Comparison of ENCODE assay signal across 8 cellular contexts in genomic region chr12:63420206-63420644, GRCh38.
A peak's percentile ranks its signal among the peaks of the same experiment; 100 is the strongest.
DNase-seq lines count a peak whose midpoint lies in the region; ATAC-seq, FAIRE-seq and TF ChIP-seq lines count a peak whose summit lies in the region.

No MANE protein-coding gene starts in this region.

- no peak overlapping the region for H3K4ac ChIP-seq in trophoblast cell (ENCODE audit: low read depth, low read length)

- H4K91ac ChIP-seq in trophoblast cell (ENCODE audit: low read depth, low read length): no peak overlapping the region

- H3K14ac ChIP-seq in trophoblast cell (ENCODE audit: low read length): no peak overlapping the region

- H3K4me1 ChIP-seq in endothelial cell of umbilical vein (ENCODE audit: control insufficient read depth, extremely low read depth, insufficient read depth, low read length) (no peaks in the 10 kb centered on the region), trophoblast cell (ENCODE audit: control insufficient read depth in 1 of 2, insufficient read depth in 2 of 2, low read length in 2 of 2) (no peaks in the 10 kb centered on the region)

- no peaks in the 10 kb centered on the region for H3K9me1 ChIP-seq in endothelial cell of umbilical vein (replicated peaks; ENCODE audit: control insufficient read depth, extremely low read depth, insufficient read depth, low read length)

- H3K27me3 ChIP-seq in BJ (ENCODE audit: control insufficient read depth, insufficient read depth, low read length) (no peaks in the 10 kb centered on the region; the same call in 1 of the 2 replicates), endothelial cell of umbilical vein (ENCODE audit: control insufficient read depth in 2 of 2, insufficient read depth in 2 of 2, low read length in 2 of 2) (peaks cover 0 to 12% of the 10 kb centered on the region in 2 experiments), trophoblast cell (ENCODE audit: insufficient read depth, low read length) (no peaks in the 10 kb centered on the region)

- ATAC-seq in GM18502 (IDR thresholded peaks at IDR 0.05; ENCODE audit: poor library complexity, unreplicated experiment) (peak; percentile 94), HG02763 (IDR thresholded peaks at IDR 0.05; ENCODE audit: unreplicated experiment) (peak; percentile 91)

- no peak overlapping the region for H4K8ac ChIP-seq in trophoblast cell (ENCODE audit: low read depth, low read length)

- H2BK12ac ChIP-seq in trophoblast cell (ENCODE audit: low read length): no peak overlapping the region

- FAIRE-seq in endothelial cell of umbilical vein (lab: Jason Lieb, UNC): peak; percentile 87

- in situ Hi-C loops in SK-MEL-5 (cut with HindIII; ENCODE audit: low pct_unique_long_range_greater_than_20kb, low sequenced_read_pairs): loop anchor here (25.0 kb wide), 1 partner anchor 392 kb away; no protein-coding TSS in a partner anchor

- no peaks in the 10 kb centered on the region for H3K79me2 ChIP-seq in endothelial cell of umbilical vein (ENCODE audit: control insufficient read depth, insufficient read depth, low read length)
- no peaks in the 10 kb centered on the region for H3K79me2 ChIP-seq in trophoblast cell (ENCODE audit: control insufficient read depth, insufficient read depth, low read length, poor library complexity)

- no peak overlapping the region for H3K18ac ChIP-seq in trophoblast cell (ENCODE audit: low read length)

- H3K36me3 ChIP-seq in BJ (ENCODE audit: control insufficient read depth, insufficient read depth, low read length): no peaks in the 10 kb centered on the region
- H3K36me3 ChIP-seq in endothelial cell of umbilical vein (ENCODE audit: control insufficient read depth in 2 of 2, extremely low read depth in 1 of 2, insufficient read depth in 2 of 2, low read length in 2 of 2): no peaks in the 10 kb centered on the region
- no peaks in the 10 kb centered on the region for H3K36me3 ChIP-seq in trophoblast cell (ENCODE audit: control insufficient read depth in 1 of 2, insufficient read depth in 2 of 2, low read length in 2 of 2)

- H2BK120ac ChIP-seq in trophoblast cell (ENCODE audit: insufficient read depth, low read length, poor library complexity): no peak overlapping the region

- POLR2A ChIA-PET in BJ (lab: Charles Lee) (no interaction called here), endothelial cell of umbilical vein (lab: Charles Lee) (no interaction called here)

- H2BK5ac ChIP-seq in trophoblast cell (ENCODE audit: low read depth, low read length, poor library complexity): no peak overlapping the region

- H3K23ac ChIP-seq in trophoblast cell (ENCODE audit: low read length): no peak overlapping the region

- H3K9ac ChIP-seq in endothelial cell of umbilical vein (replicated peaks; ENCODE audit: extremely low read depth, insufficient read depth, low read length): no peak overlapping the region
- no peak overlapping the region for H3K9ac ChIP-seq in trophoblast cell (ENCODE audit: low read length)

- H3K4me2 ChIP-seq in endothelial cell of umbilical vein (ENCODE audit: insufficient read depth, low read length) (no peak overlapping the region), trophoblast cell (ENCODE audit: low read length) (no peak overlapping the region)

- no peaks in the 10 kb centered on the region for H4K20me1 ChIP-seq in endothelial cell of umbilical vein (replicated peaks; ENCODE audit: control insufficient read depth, extremely low read depth, insufficient read depth, low read length)

- H3K9me3 ChIP-seq in endothelial cell of umbilical vein (replicated peaks; ENCODE audit: control insufficient read depth, insufficient read depth, low read length) (no peaks in the 10 kb centered on the region), trophoblast cell (ENCODE audit: insufficient read depth, low read depth, low read length) (peaks cover 2% of the 10 kb centered on the region)

- dilution Hi-C loops in endothelial cell of umbilical vein (cut with MboI; ENCODE audit: extremely low pct_ligation_motif_present, low sequenced_read_pairs): no loop called here

- BruUV-seq in endothelial cell of umbilical vein (replicated peaks; lab: Mats Ljungman, UMichigan): no TSS peak

- DNase-seq in BJ (ENCODE audit: low read depth): no peak
- DNase-seq in NCI-H1092 (lab: John Stamatoyannopoulos, UW): peak; percentile 29
- DNase-seq in SK-MEL-5 (ENCODE audit: low read depth, low spot score): peak; percentile 88
- peak; percentile 80 for DNase-seq in endothelial cell of umbilical vein (ENCODE audit: low read depth, low spot score)
- DNase-seq in trophoblast cell: peak; percentile 58 to 88
- DNase-seq in dedifferentiated amniotic fluid mesenchymal stem cell (ENCODE audit: extremely low spot score): no peak

- H2AFZ ChIP-seq in endothelial cell of umbilical vein (ENCODE audit: low read depth, low read length) (peak overlapping the region; percentile 28), trophoblast cell (ENCODE audit: insufficient read depth, low read length, poor library complexity) (no peak overlapping the region)

- H3K27ac ChIP-seq in endothelial cell of umbilical vein (ENCODE audit: insufficient read depth, low read depth, low read length) (no peak overlapping the region), trophoblast cell (ENCODE audit: low read depth, low read length) (no peak overlapping the region)

- no peak for TF ChIP-seq POLR2A in endothelial cell of umbilical vein (IDR thresholded peaks at IDR 0.05; ENCODE audit: low read depth, low read length)

- H3K4me3 ChIP-seq in BJ (ENCODE audit: low read depth, low read length) (no peak overlapping the region), endothelial cell of umbilical vein (replicated peaks in 1 of 3; ENCODE audit: insufficient read depth in 1 of 3, low read depth in 1 of 3, low read length in 3 of 3) (no peak overlapping the region), trophoblast cell (ENCODE audit: low read depth, low read length) (no peak overlapping the region)

- TF ChIP-seq CTCF in BJ (IDR thresholded peaks at IDR 0.05; ENCODE audit: insufficient read depth, low read depth, low read length): peak; percentile 65
- peak; percentile 58 to 68 for TF ChIP-seq CTCF in endothelial cell of umbilical vein (IDR thresholded peaks at IDR 0.05; ENCODE audit: extremely low read depth in 1 of 2, insufficient read depth in 1 of 2, low read depth in 1 of 2, low read length in 2 of 2)

- H4K12ac ChIP-seq in trophoblast cell (ENCODE audit: low read depth, low read length): no peak overlapping the region

- WGBS in trophoblast cell (ENCODE audit: extremely low coverage, insufficient coverage, insufficient read length): no CpG with 5 or more reads among the region's 6 CpGs

- CTCF ChIA-PET in BJ (lab: Yijun Ruan, JAX) (interaction anchor here (0.6 to 3.5 kb wide), 10 partner anchors 9 to 1576 kb away, joined by 3 to 17 read pairs (median 4); no protein-coding TSS in a partner anchor), endothelial cell of umbilical vein (lab: Charles Lee) (interaction anchor here (0.7 to 3.3 kb wide), 17 partner anchors 9 to 381 kb away, joined by 3 to 18 read pairs (median 4); partner anchors contain the start of gene AVPR1A)

- no peaks in the 10 kb centered on the region for H3K79me1 ChIP-seq in trophoblast cell (ENCODE audit: low read length)

- intact Hi-C loops in endothelial cell of umbilical vein (cut with micrococcal nuclease): loop anchor here (1.0 to 5.0 kb wide), 7 partner anchors 19 to 837 kb away; partner anchors contain the start of genes AVPR1A and DPY19L2

- H2AK5ac ChIP-seq in trophoblast cell (ENCODE audit: low read length): no peak overlapping the region

TF ChIP-seq in endothelial cell of umbilical vein, 7 proteins besides CTCF, POLR2A, EP300 and RAD21:
- TF ChIP-seq MAX (IDR thresholded peaks at IDR 0.05; ENCODE audit: insufficient read depth, insufficient read length): peak; percentile 38
- TF ChIP-seq FOS (IDR thresholded peaks at IDR 0.05; ENCODE audit: borderline replicate concordance, insufficient read depth, low read length): no peak

Comparison
In these comparisons a context has a peak if more than half of its experiments do, and no peak if none do; other contexts are left out.
1. DNase-seq: peak in NCI-H1092 (single experiment), SK-MEL-5 (single experiment), endothelial cell of umbilical vein (single experiment) and trophoblast cell (2 of 2); none in BJ (single experiment) and dedifferentiated amniotic fluid mesenchymal stem cell (single experiment).